ENCODE assay signal across 8 cellular contexts in genomic region chr6:129671442-129672344, GRCh38. TPM values are rescaled to one million over a fixed set of nuclear protein-coding genes. Genes with fewer than 3 reads are reported as not detected.
DNase-seq lines count a peak whose midpoint lies in the region; ATAC-seq and TF ChIP-seq lines count a peak whose summit lies in the region.

No MANE protein-coding gene starts in this region.

- H4K20me1 ChIP-seq in OCI-LY7 (ENCODE audit: insufficient read depth, low read length): no peaks in the 10 kb centered on the region

- no peaks in the 10 kb centered on the region for H3K9me3 ChIP-seq in OCI-LY7 (ENCODE audit: low read length)

- no TSS peak for BruUV-seq in OCI-LY7 (replicated peaks; lab: Mats Ljungman, UMichigan)

- ATAC-seq in GM18505 (IDR thresholded peaks at IDR 0.05; ENCODE audit: unreplicated experiment) (peak; percentile 81), HG02763 (IDR thresholded peaks at IDR 0.05; ENCODE audit: unreplicated experiment) (peak; percentile 90)

- POLR2A ChIA-PET in OCI-LY7 (lab: Charles Lee): interaction anchor here (0.7 to 1.5 kb wide), 3 partner anchors 16 to 76 kb away, joined by 3 read pairs; no protein-coding TSS in a partner anchor

- CTCF ChIA-PET in OCI-LY7 (lab: Charles Lee; ENCODE audit: unreplicated experiment): no interaction called here

- intact Hi-C loops in OCI-LY7 (cut with micrococcal nuclease; ENCODE audit: unreplicated experiment): loop anchor here (5.0 kb wide), 1 partner anchor 61 kb away; no protein-coding TSS in a partner anchor

- no peaks in the 10 kb centered on the region for H3K9me2 ChIP-seq in OCI-LY7 (ENCODE audit: insufficient read depth, low read length)

- H3K27ac ChIP-seq in OCI-LY7 (ENCODE audit: low read depth, low read length, poor library complexity, severe bottlenecking): no peak overlapping the region

- no peak overlapping the region for H3K4me3 ChIP-seq in OCI-LY7 (ENCODE audit: low read depth, low read length, poor library complexity, severe bottlenecking)

- no peak overlapping the region for H3K4me2 ChIP-seq in OCI-LY7 (ENCODE audit: low read length)

- no peaks in the 10 kb centered on the region for H3K4me1 ChIP-seq in OCI-LY7 (ENCODE audit: insufficient read depth, low read length, poor library complexity, severe bottlenecking)

- TF ChIP-seq CTCF in OCI-LY7 (conservative IDR thresholded peaks at IDR 0.05; ENCODE audit: low read length): peak; percentile 67

- no peaks in the 10 kb centered on the region for H3K36me3 ChIP-seq in OCI-LY7 (ENCODE audit: insufficient read depth, low read length)

- H2AFZ ChIP-seq in OCI-LY7 (ENCODE audit: low read length): peak overlapping the region; percentile 28; the same call in 1 of the 2 replicates

- peak; percentile 9 for TF ChIP-seq POLR2A in GM18505 (IDR thresholded peaks at IDR 0.05; ENCODE audit: borderline replicate concordance, extremely low read depth, insufficient read depth, insufficient read length)

- peak; percentile 29 for DNase-seq in OCI-LY7 (ENCODE audit: low spot score)
- DNase-seq in activated gamma-delta T cell treated with anti-CD3 and anti-CD28 coated beads, Interleukin-2, amount 50 U/mL, for 16 hours (ENCODE audit: low read depth): peak; percentile 45
- DNase-seq in kidney tubule cell (ENCODE audit: low spot score): peak; percentile 53
- peak; percentile 33 for DNase-seq in stimulated activated CD8-positive, alpha-beta memory T cell treated with anti-CD3 and anti-CD28 coated beads, Interleukin-4, amount 100 ng/mL, for 24 hours (ENCODE audit: low read depth)
- no peak for DNase-seq in GM19238 (ENCODE audit: insufficient read length, low spot score)
- no peak for DNase-seq in D341Med (ENCODE audit: low spot score)

- no peaks in the 10 kb centered on the region for H3K79me2 ChIP-seq in OCI-LY7 (ENCODE audit: insufficient read depth, low read depth, low read length)

RNA-seq across cellular contexts. Expression of gene ARHGAP18, which starts 38.3 kb away (rescaled TPM):
- total RNA-seq in OCI-LY7 (2014; rRNA removed; shearing (Covaris generic)): 4.8 and 5.9 TPM in 2 replicates
- 7.5 TPM in 2 replicates for total RNA-seq in OCI-LY7 (2022)

Comparison
In these comparisons a context has a peak if more than half of its experiments do, and no peak if none do; other contexts are left out.
1. DNase-seq: peak in OCI-LY7 (single experiment), activated gamma-delta T cell treated with anti-CD3 and anti-CD28 coated beads, Interleukin-2, amount 50 U/mL, for 16 hours (single experiment), kidney tubule cell (single experiment) and stimulated activated CD8-positive, alpha-beta memory T cell treated with anti-CD3 and anti-CD28 coated beads, Interleukin-4, amount 100 ng/mL, for 24 hours (single experiment); none in GM19238 (single experiment) and D341Med (single experiment).